ENCODE assay signal across 14 cellular contexts in the genomic region with DNA sequence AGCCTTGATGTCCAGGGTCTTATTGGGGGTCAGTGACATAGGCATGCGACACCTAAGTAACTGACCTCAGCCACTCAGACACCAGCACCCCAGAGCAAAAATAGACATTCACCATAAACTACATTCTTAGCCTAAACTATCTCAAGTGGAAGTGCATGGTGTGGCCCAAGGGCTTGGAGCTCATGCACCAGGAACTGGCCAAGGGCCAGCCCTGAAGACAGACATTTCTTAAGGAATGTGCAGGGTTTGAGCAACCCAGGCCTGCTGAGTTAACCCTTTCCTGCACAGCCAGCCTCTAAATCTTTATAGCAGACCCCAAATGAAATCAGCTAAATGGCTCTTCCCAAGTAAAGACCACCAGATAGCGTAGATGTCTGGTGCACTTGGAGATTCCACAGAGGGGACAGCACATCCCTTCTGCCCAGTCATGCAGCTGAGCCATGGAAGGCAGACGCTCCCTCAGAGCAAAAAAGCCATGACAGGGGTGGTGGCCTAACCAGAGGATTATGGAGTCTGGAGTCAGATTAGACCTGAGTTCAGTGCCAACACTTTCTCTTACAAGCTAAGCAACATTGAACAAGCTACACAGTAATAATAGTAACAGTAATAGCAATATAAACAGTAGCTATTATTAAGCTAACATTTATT.
DNase-seq lines count a peak whose midpoint lies in the region; ATAC-seq, FAIRE-seq and TF ChIP-seq lines count a peak whose summit lies in the region.
"Had no signal": no experiment of that assay in that cellular context is flagged by ENCODE, and none has a peak within 500 bp of the region (broad histone marks: within the 10 kb centered on the region; RNA-seq: fewer than 3 reads in every experiment).

No MANE protein-coding gene starts in this region.

- DNase-seq in GM03348 (ENCODE audit: low spot score) (peak; percentile 65), RKO (ENCODE audit: low spot score) (peak; percentile 9), epithelial cell of esophagus (ENCODE audit: low read depth) (peak; percentile 63), trophoblast cell (peak; percentile 42 to 53), COLO829 (ENCODE audit: low spot score) (no peak), GM19239 (ENCODE audit: insufficient read length, low spot score) (no peak)
- DNase-seq in T-helper 2 cell treated with Interferon-gamma antibody and Interleukin-4, amounts not matched to agents 5 μg/mL and 100 μg/mL, for 36 hours (ENCODE audit: low spot score) = no peak
- DNase-seq: activated gamma-delta T cell treated with Interleukin-2 at 50 U/mL for 16 hours; NCI-H748 treated with DMSO at 0.1 percent for 48 hours; nucleus accumbens; stimulated activated CD4-positive, alpha-beta T cell treated with anti-CD3 and anti-CD28 coated beads, Interleukin-2, amount 100 ng/mL, for 24 hours; stimulated activated naive B cell treated with anti-CD40 and anti-IgM and Interleukin-4, amounts not matched to agents 10 μg/mL and 1 μg/mL and 100 μg/mL, for 72 hours had no signal

- no peak overlapping the region for H4K12ac ChIP-seq in trophoblast cell (ENCODE audit: low read depth, low read length)

- no peaks in the 10 kb centered on the region for H3K9me3 Mint-ChIP-seq in T-helper 2 cell treated with Interferon-gamma antibody and Interleukin-4, amounts not matched to agents 5 μg/mL and 100 μg/mL, for 36 hours
- H3K9me3 Mint-ChIP-seq: stimulated activated naive B cell treated with anti-CD40 and anti-IgM and Interleukin-4, amounts not matched to agents 10 μg/mL and 1 μg/mL and 100 μg/mL, for 72 hours had no signal

- no peak overlapping the region for H4K8ac ChIP-seq in trophoblast cell (ENCODE audit: low read depth, low read length)

- no peak overlapping the region for H3K4me2 ChIP-seq in trophoblast cell (ENCODE audit: low read length)

- peaks cover 10% of the 10 kb centered on the region in 2 experiments for H3K4me1 ChIP-seq in trophoblast cell (ENCODE audit: control insufficient read depth in 1 of 2, insufficient read depth in 2 of 2, low read length in 2 of 2)

- H4K91ac ChIP-seq in trophoblast cell (ENCODE audit: low read depth, low read length) = peak overlapping the region; percentile 47

- no peak for TF ChIP-seq CTCF in epithelial cell of esophagus (IDR thresholded peaks at IDR 0.05; ENCODE audit: insufficient read depth, low read depth, low read length, missing control alignments)

- no peak overlapping the region for H3K4me3 ChIP-seq in epithelial cell of esophagus (ENCODE audit: low read length)
- H3K4me3 ChIP-seq in trophoblast cell (ENCODE audit: low read depth, low read length) = no peak overlapping the region

- H3K27ac Mint-ChIP-seq in T-helper 2 cell treated with Interferon-gamma antibody and Interleukin-4, amounts not matched to agents 5 μg/mL and 100 μg/mL, for 36 hours = no peak overlapping the region
- H3K27ac Mint-ChIP-seq: stimulated activated naive B cell treated with anti-CD40 and anti-IgM and Interleukin-4, amounts not matched to agents 10 μg/mL and 1 μg/mL and 100 μg/mL, for 72 hours had no signal

- no peak for FAIRE-seq in GM19239 (lab: Jason Lieb, UNC)
- FAIRE-seq: frontal cortex had no signal

- no peaks in the 10 kb centered on the region for H3K36me3 Mint-ChIP-seq in T-helper 2 cell treated with Interferon-gamma antibody and Interleukin-4, amounts not matched to agents 5 μg/mL and 100 μg/mL, for 36 hours (ENCODE audit: low read depth)
- H3K36me3 Mint-ChIP-seq: stimulated activated naive B cell treated with anti-CD40 and anti-IgM and Interleukin-4, amounts not matched to agents 10 μg/mL and 1 μg/mL and 100 μg/mL, for 72 hours had no signal

- no peak for ATAC-seq in HG02623 (IDR thresholded peaks at IDR 0.05; ENCODE audit: unreplicated experiment)
- ATAC-seq: stimulated activated naive B cell treated with anti-CD40 and anti-IgM and Interleukin-4, amounts not matched to agents 10 μg/mL and 1 μg/mL and 100 μg/mL, for 72 hours had no signal

- peak overlapping the region; percentile 65 for H3K14ac ChIP-seq in trophoblast cell (ENCODE audit: low read length)

- peak overlapping the region; percentile 78 for H2BK12ac ChIP-seq in trophoblast cell (ENCODE audit: low read length)

- H3K4ac ChIP-seq in trophoblast cell (ENCODE audit: low read depth, low read length) = no peak overlapping the region

- no peaks in the 10 kb centered on the region for H3K27me3 ChIP-seq in trophoblast cell (ENCODE audit: insufficient read depth, low read length)

- peaks cover 4% of the 10 kb centered on the region for H3K27me3 Mint-ChIP-seq in T-helper 2 cell treated with Interferon-gamma antibody and Interleukin-4, amounts not matched to agents 5 μg/mL and 100 μg/mL, for 36 hours (ENCODE audit: low read depth)

- no peaks in the 10 kb centered on the region for H3K79me1 ChIP-seq in trophoblast cell (ENCODE audit: low read length)

- H3K18ac ChIP-seq in trophoblast cell (ENCODE audit: low read length) = peak overlapping the region; percentile 55

- peak overlapping the region; percentile 8 for H3K9ac ChIP-seq in trophoblast cell (ENCODE audit: low read length)

- H2AFZ ChIP-seq in trophoblast cell (ENCODE audit: insufficient read depth, low read length, poor library complexity) = no peak overlapping the region

- no peaks in the 10 kb centered on the region for H3K36me3 ChIP-seq in trophoblast cell (ENCODE audit: control insufficient read depth in 1 of 2, insufficient read depth in 2 of 2, low read length in 2 of 2)

- H2BK120ac ChIP-seq in trophoblast cell (ENCODE audit: insufficient read depth, low read length, poor library complexity) = no peak overlapping the region

- peak overlapping the region; percentile 18 for H3K27ac ChIP-seq in trophoblast cell (ENCODE audit: low read depth, low read length)

- H3K4me1 Mint-ChIP-seq in T-helper 2 cell treated with Interferon-gamma antibody and Interleukin-4, amounts not matched to agents 5 μg/mL and 100 μg/mL, for 36 hours (ENCODE audit: low read depth) = no peaks in the 10 kb centered on the region
- H3K4me1 Mint-ChIP-seq: stimulated activated naive B cell treated with anti-CD40 and anti-IgM and Interleukin-4, amounts not matched to agents 10 μg/mL and 1 μg/mL and 100 μg/mL, for 72 hours had no signal

- peak overlapping the region; percentile 60 for H2BK5ac ChIP-seq in trophoblast cell (ENCODE audit: low read depth, low read length, poor library complexity)

- no peak overlapping the region for H3K4me3 Mint-ChIP-seq in T-helper 2 cell treated with Interferon-gamma antibody and Interleukin-4, amounts not matched to agents 5 μg/mL and 100 μg/mL, for 36 hours
- H3K4me3 Mint-ChIP-seq: stimulated activated naive B cell treated with anti-CD40 and anti-IgM and Interleukin-4, amounts not matched to agents 10 μg/mL and 1 μg/mL and 100 μg/mL, for 72 hours had no signal

- no CpG with 5 or more reads among the region's 3 CpGs for WGBS in trophoblast cell (ENCODE audit: extremely low coverage, insufficient coverage, insufficient read length)

- H3K9me3 ChIP-seq in trophoblast cell (ENCODE audit: insufficient read depth, low read depth, low read length) = no peaks in the 10 kb centered on the region

- H3K79me2 ChIP-seq in trophoblast cell (ENCODE audit: control insufficient read depth, insufficient read depth, low read length, poor library complexity) = no peaks in the 10 kb centered on the region

- H2AK5ac ChIP-seq in trophoblast cell (ENCODE audit: low read length) = no peak overlapping the region

- no peak overlapping the region for H3K23ac ChIP-seq in trophoblast cell (ENCODE audit: low read length)

Comparison
In these comparisons a context has a peak if more than half of its experiments do, and no peak if none do; other contexts are left out.
1. DNase-seq: peak in GM03348 (single experiment), RKO (single experiment), epithelial cell of esophagus (single experiment) and trophoblast cell (2 of 2); none in COLO829 (single experiment), T-helper 2 cell treated with Interferon-gamma antibody and Interleukin-4, amounts not matched to agents 5 μg/mL and 100 μg/mL, for 36 hours (single experiment) and GM19239 (single experiment).